Comparison of ENCODE assay signal across 8 cellular contexts in genomic region chr3:107522510-107523360, GRCh38. TPM values are rescaled to one million over a fixed set of nuclear protein-coding genes. Genes with fewer than 3 reads are reported as not detected.
DNase-seq lines count a peak whose midpoint lies in the region; ATAC-seq and TF ChIP-seq lines count a peak whose summit lies in the region.

Gene BBX (plus strand): TSS chr3:107522962. CDS start chr3:107710461, 187,499 bp downstream.

- H3K4me3 ChIP-seq in GM12865 (ENCODE audit: low read depth, low read length) (peak within 1 kb of the TSS; percentile 94), thoracic aorta (peak within 1 kb of the TSS; percentile 95)

- ATAC-seq in HG02763 (IDR thresholded peaks at IDR 0.05; ENCODE audit: unreplicated experiment) (peak; percentile 93), thoracic aorta (ENCODE audit: insufficient number of reproducible peaks, low FRiP score, low read depth) (peak; percentile 97)
- ATAC-seq in activated naive CD8-positive, alpha-beta T cell treated with anti-CD3 and anti-CD28 coated beads, Interleukin-2, amount 10 ng/mL, durations not matched to agents 7 days and 5 days (ENCODE audit: low read depth), result peak; percentile 92

- H3K36me3 ChIP-seq in thoracic aorta, result no peaks in the 10 kb centered on the region

- H3K27me3 Mint-ChIP-seq in activated naive CD8-positive, alpha-beta T cell treated with anti-CD3 and anti-CD28 coated beads, Interleukin-2, amount 10 ng/mL, durations not matched to agents 7 days and 5 days, result peaks cover under 1% of the 10 kb centered on the region
- H3K27me3 Mint-ChIP-seq in osteocyte (ENCODE audit: unreplicated experiment), result no peaks in the 10 kb centered on the region

- peak within 1 kb of the TSS; percentile 87 to 94 for H3K27ac ChIP-seq in thoracic aorta

- no peaks in the 10 kb centered on the region for H3K9me3 Mint-ChIP-seq in activated naive CD8-positive, alpha-beta T cell treated with anti-CD3 and anti-CD28 coated beads, Interleukin-2, amount 10 ng/mL, durations not matched to agents 7 days and 5 days
- no peaks in the 10 kb centered on the region for H3K9me3 Mint-ChIP-seq in osteocyte (ENCODE audit: unreplicated experiment)

- H3K4me3 Mint-ChIP-seq in activated naive CD8-positive, alpha-beta T cell treated with anti-CD3 and anti-CD28 coated beads, Interleukin-2, amount 10 ng/mL, durations not matched to agents 7 days and 5 days, result peak within 1 kb of the TSS; percentile 97
- peak within 1 kb of the TSS; percentile 88 for H3K4me3 Mint-ChIP-seq in osteocyte (ENCODE audit: unreplicated experiment)

- peaks cover 5% of the 10 kb centered on the region for H3K36me3 Mint-ChIP-seq in activated naive CD8-positive, alpha-beta T cell treated with anti-CD3 and anti-CD28 coated beads, Interleukin-2, amount 10 ng/mL, durations not matched to agents 7 days and 5 days
- H3K36me3 Mint-ChIP-seq in osteocyte (ENCODE audit: unreplicated experiment), result peaks cover 10% of the 10 kb centered on the region

- H3K27me3 ChIP-seq in thoracic aorta (replicated peaks; ENCODE audit: insufficient read depth), result no peaks in the 10 kb centered on the region

- intact Hi-C loops in head of caudate nucleus (cut with DNase I), result loop anchor here (2.0 kb wide), 1 partner anchor 92 kb away; no protein-coding TSS in a partner anchor

- POLR2A ChIA-PET in activated naive CD8-positive, alpha-beta T cell treated with anti-CD3 and anti-CD28 coated beads, Interleukin-2, amount 10 ng/mL, durations not matched to agents 7 days and 5 days (lab: Charles Lee), result interaction anchor here (0.8 to 1.0 kb wide), 3 partner anchors 13 to 92 kb away, joined by 3 read pairs; no protein-coding TSS in a partner anchor

- peaks cover 21% of the 10 kb centered on the region for H3K4me1 Mint-ChIP-seq in activated naive CD8-positive, alpha-beta T cell treated with anti-CD3 and anti-CD28 coated beads, Interleukin-2, amount 10 ng/mL, durations not matched to agents 7 days and 5 days
- peaks cover 23% of the 10 kb centered on the region for H3K4me1 Mint-ChIP-seq in osteocyte (ENCODE audit: unreplicated experiment)

- H3K27ac Mint-ChIP-seq in activated naive CD8-positive, alpha-beta T cell treated with anti-CD3 and anti-CD28 coated beads, Interleukin-2, amount 10 ng/mL, durations not matched to agents 7 days and 5 days, result peak within 1 kb of the TSS; percentile 96
- peak within 1 kb of the TSS; percentile 94 for H3K27ac Mint-ChIP-seq in osteocyte (ENCODE audit: unreplicated experiment)

- no peaks in the 10 kb centered on the region for H3K9me3 ChIP-seq in thoracic aorta

- H3K4me1 ChIP-seq in thoracic aorta (ENCODE audit: control insufficient read depth in 1 of 2, low read depth in 2 of 2), result peaks cover 11 to 15% of the 10 kb centered on the region in 2 donors

- no peak for TF ChIP-seq CTCF in GM12865 (IDR thresholded peaks at IDR 0.05; ENCODE audit: insufficient read depth, low read depth, low read length, missing control alignments)
- no peak for TF ChIP-seq CTCF in osteocyte (IDR thresholded peaks at IDR 0.05)
- TF ChIP-seq CTCF in thoracic aorta (IDR thresholded peaks at IDR 0.05), result no peak

- DNase-seq in GM12865 (ENCODE audit: low read depth), result peak; percentile 98
- peak; percentile 91 to 97 (median 97) for DNase-seq in NCI-H1417 (lab: John Stamatoyannopoulos, UW)
- DNase-seq in SW 1271 (lab: John Stamatoyannopoulos, UW), result peak; percentile 71 to 95
- peak; percentile 91 for DNase-seq in activated naive CD8-positive, alpha-beta T cell treated with anti-CD3 and anti-CD28 coated beads, Interleukin-2, amount 10 ng/mL, durations not matched to agents 7 days and 5 days
- DNase-seq in head of caudate nucleus, result peak; percentile 87 to 98 (median 94)
- DNase-seq in osteocyte (ENCODE audit: extremely low spot score, unreplicated experiment), result peak; percentile 97
- peak; percentile 66 for DNase-seq in thoracic aorta (ENCODE audit: low spot score)

RNA-seq across cellular contexts. Expression of gene BBX, which starts in this region (rescaled TPM):
- 10 to 100 TPM; 53.5 to 55.8 TPM for total RNA-seq in activated naive CD8-positive, alpha-beta T cell treated with anti-CD3 and anti-CD28 coated beads, Interleukin-2, amount 10 ng/mL, durations not matched to agents 7 days and 5 days
- 88.1 and 92.2 TPM in 2 replicates for total RNA-seq in osteocyte
- 10 to 100 TPM; 57.4 to 74.5 TPM for total RNA-seq in thoracic aorta

Comparison
In these comparisons a context has a peak if more than half of its experiments do, and no peak if none do; other contexts are left out.
1. Peak in every context shown above with its lines: DNase-seq, ATAC-seq, H3K4me3 ChIP-seq and H3K27ac ChIP-seq.